ENCODE assay signal across 27 cellular contexts in genomic region chr3:54355795-54356194, GRCh38.
DNase-seq lines count a peak whose midpoint lies in the region; ATAC-seq and TF ChIP-seq lines count a peak whose summit lies in the region.
"Had no signal": no experiment of that assay in that cellular context is flagged by ENCODE, and none has a peak within 500 bp of the region (broad histone marks: within the 10 kb centered on the region; RNA-seq: fewer than 3 reads in every experiment).

No MANE protein-coding gene starts in this region.

- H3K4me1 Mint-ChIP-seq in natural killer cell, result no peaks in the 10 kb centered on the region

- H3K36me3 ChIP-seq in heart right ventricle (no peaks in the 10 kb centered on the region), heart left ventricle (no peaks in the 10 kb centered on the region), skeletal muscle tissue (ENCODE audit: control insufficient read depth in 3 of 3, insufficient read depth in 3 of 3, low read length in 3 of 3) (no peaks in the 10 kb centered on the region)
- H3K36me3 ChIP-seq: BLaER1 treated with 17β-estradiol and CSF1 and Interleukin-3, amounts not matched to agents 10 nM and 100 nM had no signal

- H3K27ac Mint-ChIP-seq in natural killer cell, result no peak overlapping the region
- H3K27ac Mint-ChIP-seq: CD8-positive, alpha-beta T cell had no signal

- no peak for DNase-seq in heart right ventricle
- no peak for DNase-seq in heart left ventricle
- peak; percentile 14 for DNase-seq in RPMI7951 (ENCODE audit: low read depth)
- peak; percentile 45 for DNase-seq in fibroblast of gingiva (ENCODE audit: low read depth)
- no peak for DNase-seq in natural killer cell
- no peak for DNase-seq in mucosa of gallbladder (ENCODE audit: low spot score)
- no peak for DNase-seq in DMS53 (lab: John Stamatoyannopoulos, UW)
- DNase-seq: Calu3; CD8-positive, alpha-beta T cell; DMS153; EL; KBM-7; NCI-H1105; NCI-H146; NCI-H2029; NCI-H2227 treated with DMSO at 0.1 percent for 48 hours; NCI-H510A treated with DMSO at 0.1 percent for 48 hours; NCI-H748 treated with DMSO at 0.1 percent for 48 hours; PC-9; SIG-M5 had no signal

- peaks cover 0 to 3% of the 10 kb centered on the region in 2 donors for H3K9me3 Mint-ChIP-seq in natural killer cell
- H3K9me3 Mint-ChIP-seq: CD8-positive, alpha-beta T cell had no signal

- no peaks in the 10 kb centered on the region for H3K27me3 ChIP-seq in heart right ventricle
- no peaks in the 10 kb centered on the region for H3K27me3 ChIP-seq in heart left ventricle
- no peaks in the 10 kb centered on the region for H3K27me3 ChIP-seq in skeletal muscle tissue (ENCODE audit: control insufficient read depth in 3 of 3, insufficient read depth in 3 of 3, low read length in 3 of 3)
- H3K27me3 ChIP-seq: BLaER1 treated with 17β-estradiol and CSF1 and Interleukin-3, amounts not matched to agents 10 nM and 100 nM had no signal

- no peak overlapping the region for H3K4me3 Mint-ChIP-seq in natural killer cell
- H3K4me3 Mint-ChIP-seq: CD8-positive, alpha-beta T cell had no signal

- 76 to 77% methylated on average over 5 of the region's 5 CpGs for WGBS in heart right ventricle, 2 donors
- 70 to 81% (median 76%) methylated on average over 5 of the region's 5 CpGs for WGBS in heart left ventricle, 4 donors

- ATAC-seq in heart right ventricle, result no peak
- ATAC-seq in heart left ventricle, result no peak
- no peak for ATAC-seq in natural killer cell
- ATAC-seq: CD8-positive, alpha-beta T cell; HepG2; SK-N-SH treated with all-trans-retinoic acid at 6 μM for 48 hours had no signal

- no peaks in the 10 kb centered on the region for H3K27me3 Mint-ChIP-seq in natural killer cell (ENCODE audit: low read depth in 2 of 2)

- intact Hi-C loops in heart right ventricle (cut with DNase I), result loop anchor here in 3 of 10 donors (5.0 to 10.0 kb wide), 2 partner anchors 131 to 208 kb away; no protein-coding TSS in a partner anchor
- intact Hi-C loops in heart left ventricle (cut with DNase I), result loop anchor here in 4 of 10 donors (5.0 kb wide), 2 partner anchors 143 to 208 kb away; no protein-coding TSS in a partner anchor
- intact Hi-C loops in natural killer cell (cut with micrococcal nuclease), result no loop called here

- no peaks in the 10 kb centered on the region for H3K36me3 Mint-ChIP-seq in natural killer cell
- H3K36me3 Mint-ChIP-seq: CD8-positive, alpha-beta T cell had no signal

- no peak for TF ChIP-seq POLR2A in heart left ventricle (IDR thresholded peaks at IDR 0.05)

- no peak overlapping the region for H3K9ac ChIP-seq in skeletal muscle tissue (ENCODE audit: low read depth in 1 of 3, low read length in 3 of 3)
- H3K9ac ChIP-seq: BLaER1 treated with 17β-estradiol and CSF1 and Interleukin-3, amounts not matched to agents 10 nM and 100 nM had no signal

- H3K4me1 ChIP-seq in heart right ventricle (peaks cover 0 to 66% (median 29%) of the 10 kb centered on the region in 9 donors), heart left ventricle (peaks cover 0 to 58% (median 24%) of the 10 kb centered on the region in 12 donors), skeletal muscle tissue (ENCODE audit: control insufficient read depth in 3 of 3, insufficient read depth in 3 of 3, low read length in 3 of 3) (peaks cover 52 to 68% (median 63%) of the 10 kb centered on the region in 3 donors)

- H3K4me3 ChIP-seq in heart right ventricle (no peak overlapping the region), heart left ventricle (no peak overlapping the region), skeletal muscle tissue (ENCODE audit: low read length in 3 of 3) (no peak overlapping the region)
- H3K4me3 ChIP-seq: BLaER1 treated with 17β-estradiol and CSF1 and Interleukin-3, amounts not matched to agents 10 nM and 100 nM; PC-9 had no signal

- TF ChIP-seq CTCF in heart right ventricle (IDR thresholded peaks at IDR 0.05), result no peak
- no peak for TF ChIP-seq CTCF in heart left ventricle (IDR thresholded peaks at IDR 0.05)
- TF ChIP-seq CTCF in natural killer cell (IDR thresholded peaks at IDR 0.05), result no peak

- H3K27ac ChIP-seq in heart right ventricle (peak overlapping the region in 6 of 10 donors; percentile 11 to 66 (median 48)), heart left ventricle (peak overlapping the region in 5 of 12 donors; percentile 15 to 57 (median 32)), skeletal muscle tissue (ENCODE audit: low read depth, low read length) (peak overlapping the region; percentile 2)
- H3K27ac ChIP-seq: 22Rv1; BLaER1 treated with 17β-estradiol and CSF1 and Interleukin-3, amounts not matched to agents 10 nM and 100 nM; HL-60; PC-9; RWPE1 had no signal

- H3K9me3 ChIP-seq in heart right ventricle (no peaks in the 10 kb centered on the region), heart left ventricle (no peaks in the 10 kb centered on the region), skeletal muscle tissue (ENCODE audit: control insufficient read depth in 3 of 3, low read length in 3 of 3) (no peaks in the 10 kb centered on the region)
- H3K9me3 ChIP-seq: BLaER1 treated with 17β-estradiol and CSF1 and Interleukin-3, amounts not matched to agents 10 nM and 100 nM had no signal

Comparison
In these comparisons a context has a peak if more than half of its experiments do, and no peak if none do; other contexts are left out.
1. DNase-seq: peak in RPMI7951 (single experiment) and fibroblast of gingiva (single experiment); none in heart right ventricle (0 of 2), heart left ventricle (0 of 5), natural killer cell (single experiment), mucosa of gallbladder (single experiment) and DMS53 (single experiment).